In genomic region chr5:112787896-112788295, GRCh38 we compare ENCODE assay signal across 1 cellular context.
TF ChIP-seq lines count a peak whose summit lies in the region.

No MANE protein-coding gene starts in this region.

TF ChIP-seq in IMR-90, 13 proteins besides CTCF, POLR2A, EP300 and RAD21:
- TF ChIP-seq BHLHE40 (IDR thresholded peaks at IDR 0.05; ENCODE audit: low read depth, low read length) (no peak), FOS (IDR thresholded peaks at IDR 0.05; ENCODE audit: low read depth, low read length) (no peak), RFX5 (IDR thresholded peaks at IDR 0.05; ENCODE audit: low read depth, low read length) (no peak), SMC3 (IDR thresholded peaks at IDR 0.05; ENCODE audit: low read depth, low read length) (no peak), NFE2L2 (IDR thresholded peaks at IDR 0.05; ENCODE audit: low read depth, low read length) (no peak), CEBPB (IDR thresholded peaks at IDR 0.05; ENCODE audit: low read depth, low read length) (no peak), MXI1 (IDR thresholded peaks at IDR 0.05; ENCODE audit: borderline replicate concordance, low read depth, low read length) (no peak)
